Comparison of ENCODE assay signal across 21 cellular contexts in genomic region chr21:14270631-14271030, GRCh38. TPM values are rescaled to one million over a fixed set of nuclear protein-coding genes. Genes with fewer than 3 reads are reported as not detected.
DNase-seq lines count a peak whose midpoint lies in the region; ATAC-seq and TF ChIP-seq lines count a peak whose summit lies in the region.
"Had no signal": no experiment of that assay in that cellular context is flagged by ENCODE, and none has a peak within 500 bp of the region (broad histone marks: within the 10 kb centered on the region; RNA-seq: fewer than 3 reads in every experiment).

No MANE protein-coding gene starts in this region.

- no peak overlapping the region for H2AFZ ChIP-seq in parathyroid adenoma
- H2AFZ ChIP-seq: GM23248 had no signal

- H3K9me3 Mint-ChIP-seq in T-helper 2 cell treated with Interferon-gamma antibody and Interleukin-4, amounts not matched to agents 5 μg/mL and 100 μg/mL, for 36 hours, result no peaks in the 10 kb centered on the region
- H3K9me3 Mint-ChIP-seq: CD4-positive, alpha-beta T cell had no signal

- no peak overlapping the region for H3K4me3 Mint-ChIP-seq in T-helper 2 cell treated with Interferon-gamma antibody and Interleukin-4, amounts not matched to agents 5 μg/mL and 100 μg/mL, for 36 hours
- H3K4me3 Mint-ChIP-seq: CD4-positive, alpha-beta T cell had no signal

- H3K4me3 ChIP-seq in parathyroid adenoma (ENCODE audit: low read depth, low read length) (no peak overlapping the region), upper lobe of left lung (no peak overlapping the region)
- H3K4me3 ChIP-seq: A549, GM23248, HAP-1 had no signal

- DNase-seq in HUDEP-2 (lab: John Stamatoyannopoulos, UW; ENCODE audit: unreplicated experiment in 76 of 76) (peak in 41 of 76 experiments; percentile 8 to 79 (median 32)), erythroblast (lab: John Stamatoyannopoulos, UW) (peak; percentile 85 to 87), left colon (peak; percentile 54 to 63), upper lobe of left lung (no peak), COR-L47 (lab: John Stamatoyannopoulos, UW) (no peak)
- DNase-seq in T-helper 2 cell treated with Interferon-gamma antibody and Interleukin-4, amounts not matched to agents 5 μg/mL and 100 μg/mL, for 36 hours (ENCODE audit: low spot score), result no peak
- no peak for DNase-seq in stimulated activated CD4-positive, alpha-beta T cell treated with anti-CD3 and anti-CD28 coated beads, Interleukin-2, amount 100 ng/mL, for 48 hours
- DNase-seq: AML-193; CD4-positive, alpha-beta T cell; DMS153; DMS79; GDM1; GM23248 had no signal

- H3K27ac Mint-ChIP-seq in T-helper 2 cell treated with Interferon-gamma antibody and Interleukin-4, amounts not matched to agents 5 μg/mL and 100 μg/mL, for 36 hours, result no peak overlapping the region
- H3K27ac Mint-ChIP-seq: CD4-positive, alpha-beta T cell had no signal

- no peak for TF ChIP-seq EP300 in upper lobe of left lung (IDR thresholded peaks at IDR 0.05)

- no peak overlapping the region for H3K9ac ChIP-seq in parathyroid adenoma
- H3K9ac ChIP-seq: GM23248 had no signal

- H3K4me1 Mint-ChIP-seq in T-helper 2 cell treated with Interferon-gamma antibody and Interleukin-4, amounts not matched to agents 5 μg/mL and 100 μg/mL, for 36 hours (ENCODE audit: low read depth), result no peaks in the 10 kb centered on the region

- no peaks in the 10 kb centered on the region for H3K36me3 ChIP-seq in parathyroid adenoma (ENCODE audit: control insufficient read depth, insufficient read depth, low read length)
- no peaks in the 10 kb centered on the region for H3K36me3 ChIP-seq in upper lobe of left lung
- H3K36me3 ChIP-seq: HAP-1 had no signal

- H3K27me3 ChIP-seq in parathyroid adenoma (ENCODE audit: control insufficient read depth, insufficient read depth, low read length) (no peaks in the 10 kb centered on the region), upper lobe of left lung (no peaks in the 10 kb centered on the region)

- H3K27me3 Mint-ChIP-seq in T-helper 2 cell treated with Interferon-gamma antibody and Interleukin-4, amounts not matched to agents 5 μg/mL and 100 μg/mL, for 36 hours (ENCODE audit: low read depth), result peaks cover 27% of the 10 kb centered on the region

- no peak overlapping the region for H3K27ac ChIP-seq in parathyroid adenoma
- no peak overlapping the region for H3K27ac ChIP-seq in upper lobe of left lung
- H3K27ac ChIP-seq: 22Rv1, A549, C4-2B, GM23248 had no signal

- intact Hi-C loops in left colon (cut with DNase I, micrococcal nuclease), result no loop called here

- TF ChIP-seq CTCF in parathyroid adenoma (IDR thresholded peaks at IDR 0.05) (no peak), upper lobe of left lung (IDR thresholded peaks at IDR 0.05) (no peak)

- WGBS in upper lobe of left lung, 2 donors, result 89 to 94% methylated on average over 2 of the region's 2 CpGs

- no peaks in the 10 kb centered on the region for H3K36me3 Mint-ChIP-seq in T-helper 2 cell treated with Interferon-gamma antibody and Interleukin-4, amounts not matched to agents 5 μg/mL and 100 μg/mL, for 36 hours (ENCODE audit: low read depth)

- no peaks in the 10 kb centered on the region for H3K79me2 ChIP-seq in parathyroid adenoma

- H3K4me1 ChIP-seq in parathyroid adenoma (peaks cover 4% of the 10 kb centered on the region), upper lobe of left lung (peaks cover 0 to 14% (median 0%) of the 10 kb centered on the region in 4 donors)
- H3K4me1 ChIP-seq: A549, HAP-1 had no signal

- TF ChIP-seq POLR2A in erythroblast (IDR thresholded peaks at IDR 0.05; ENCODE audit: low read length) (no peak), upper lobe of left lung (IDR thresholded peaks at IDR 0.05) (no peak)

- ATAC-seq in left colon (peak; percentile 55), upper lobe of left lung (ENCODE audit: low FRiP score in 2 of 2) (no peak)
- ATAC-seq: A549 had no signal

- peak overlapping the region; percentile 27 for H3K4me2 ChIP-seq in parathyroid adenoma (ENCODE audit: low read length)
- H3K4me2 ChIP-seq: A549 had no signal

- H3K9me3 ChIP-seq in parathyroid adenoma (ENCODE audit: control insufficient read depth, low read length), result no peaks in the 10 kb centered on the region
- no peaks in the 10 kb centered on the region for H3K9me3 ChIP-seq in upper lobe of left lung
- H3K9me3 ChIP-seq: A549, HAP-1 had no signal

RNA-seq across cellular contexts. Expression of gene RBM11, which starts 54.7 kb away (rescaled TPM):
- 1 to 10 TPM; 1.4 TPM for total RNA-seq in left colon
- 1 to 10 TPM; 1.2 to 5.4 (median 1.7) TPM for total RNA-seq in upper lobe of left lung
- total RNA-seq: GM23248, HT-29 had no signal

RNA-seq across cellular contexts. Expression of gene LIPI, which starts 59.9 kb away (rescaled TPM):
- total RNA-seq in left colon (not detected), upper lobe of left lung (not detected)
- total RNA-seq: CD4-positive, alpha-beta T cell; Daoy; GM23248; H4; HT-29 had no signal

Comparison
In these comparisons a context has a peak if more than half of its experiments do, and no peak if none do; other contexts are left out.
1. DNase-seq: peak in HUDEP-2 (41 of 76), erythroblast (2 of 2) and left colon (2 of 2); none in T-helper 2 cell treated with Interferon-gamma antibody and Interleukin-4, amounts not matched to agents 5 μg/mL and 100 μg/mL, for 36 hours (single experiment), upper lobe of left lung (0 of 2), COR-L47 (single experiment) and stimulated activated CD4-positive, alpha-beta T cell treated with anti-CD3 and anti-CD28 coated beads, Interleukin-2, amount 100 ng/mL, for 48 hours (0 of 2).